ENCODE assay signal across 8 cellular contexts in genomic region chr14:87994974-87995373, GRCh38. TPM values are rescaled to one million over a fixed set of nuclear protein-coding genes. Genes with fewer than 3 reads are reported as not detected.
DNase-seq lines count a peak whose midpoint lies in the region; ATAC-seq, FAIRE-seq and TF ChIP-seq lines count a peak whose summit lies in the region.

No MANE protein-coding gene starts in this region.

- FAIRE-seq in GM19239 (lab: Jason Lieb, UNC): peak; percentile 96

- ATAC-seq in CD4-positive, alpha-beta T cell (ENCODE audit: poor library complexity): no peak
- ATAC-seq in HG03342 (IDR thresholded peaks at IDR 0.05; ENCODE audit: unreplicated experiment): peak; percentile 45
- ATAC-seq in central memory CD8-positive, alpha-beta T cell (replicated peaks; ENCODE audit: extremely low read depth, poor library complexity, severe bottlenecking): peak; percentile 17

- no peaks in the 10 kb centered on the region for H3K27me3 Mint-ChIP-seq in CD4-positive, alpha-beta T cell
- H3K27me3 Mint-ChIP-seq in central memory CD8-positive, alpha-beta T cell: no peaks in the 10 kb centered on the region

- no peak overlapping the region for H3K4me3 ChIP-seq in ascending aorta

- peak overlapping the region; percentile 92 for H3K4me3 Mint-ChIP-seq in CD4-positive, alpha-beta T cell
- peak overlapping the region; percentile 86 for H3K4me3 Mint-ChIP-seq in central memory CD8-positive, alpha-beta T cell

- peak overlapping the region; percentile 88 for H3K27ac ChIP-seq in CD4-positive, alpha-beta T cell (ENCODE audit: low read depth, low read length)
- no peak overlapping the region for H3K27ac ChIP-seq in ascending aorta

- CTCF ChIA-PET in CD4-positive, alpha-beta T cell (lab: Charles Lee): interaction anchor here (1.2 to 1.3 kb wide), 2 partner anchors 11 to 19 kb away, joined by 3 read pairs; no protein-coding TSS in a partner anchor

- TF ChIP-seq CTCF in CD4-positive, alpha-beta T cell (IDR thresholded peaks at IDR 0.05): no peak
- TF ChIP-seq CTCF in ascending aorta (IDR thresholded peaks at IDR 0.05): no peak

- H3K4me1 Mint-ChIP-seq in CD4-positive, alpha-beta T cell (ENCODE audit: low read depth): peaks cover 60% of the 10 kb centered on the region
- peaks cover 62% of the 10 kb centered on the region for H3K4me1 Mint-ChIP-seq in central memory CD8-positive, alpha-beta T cell

- intact Hi-C loops in CD4-positive, alpha-beta T cell (cut with DNase I, micrococcal nuclease): loop anchor here in 1 of 2 experiments (5.0 kb wide), 2 partner anchors 48 to 172 kb away; no protein-coding TSS in a partner anchor
- intact Hi-C loops in ascending aorta (cut with DNase I): loop anchor here (5.0 kb wide), 1 partner anchor 842 kb away; no protein-coding TSS in a partner anchor

- H3K36me3 Mint-ChIP-seq in CD4-positive, alpha-beta T cell (ENCODE audit: low read depth): no peaks in the 10 kb centered on the region
- peaks cover 13% of the 10 kb centered on the region for H3K36me3 Mint-ChIP-seq in central memory CD8-positive, alpha-beta T cell (ENCODE audit: insufficient read depth)

- DNase-seq in CD4-positive, alpha-beta T cell: no peak
- DNase-seq in GM19239 (ENCODE audit: insufficient read length, low spot score) (no peak), ascending aorta (ENCODE audit: low spot score in 2 of 2) (no peak), NCI-H187 treated with DMSO at 0.1 percent for 48 hours (lab: John Stamatoyannopoulos, UW) (no peak), NCI-H1048 (lab: John Stamatoyannopoulos, UW) (no peak), midbrain (lab: John Stamatoyannopoulos, UW) (no peak)
- peak in 1 of 2 donors; percentile 25 for DNase-seq in central memory CD8-positive, alpha-beta T cell (ENCODE audit: low spot score in 2 of 2)

- H3K27me3 ChIP-seq in CD4-positive, alpha-beta T cell (ENCODE audit: control insufficient read depth, insufficient read depth, low read length): no peaks in the 10 kb centered on the region
- H3K27me3 ChIP-seq in ascending aorta: no peaks in the 10 kb centered on the region

- POLR2A ChIA-PET in CD4-positive, alpha-beta T cell (lab: Charles Lee): interaction anchor here (1.1 to 5.6 kb wide), 3 partner anchors 9 to 43 kb away, joined by 3 to 245 read pairs (median 16); partner anchors contain the start of gene GPR65

- no peaks in the 10 kb centered on the region for H3K9me3 ChIP-seq in CD4-positive, alpha-beta T cell (ENCODE audit: control insufficient read depth, low read length)
- H3K9me3 ChIP-seq in ascending aorta: no peaks in the 10 kb centered on the region

- H3K36me3 ChIP-seq in ascending aorta: no peaks in the 10 kb centered on the region

- H3K4me1 ChIP-seq in ascending aorta: peaks cover 0 to 16% of the 10 kb centered on the region in 2 donors

- H3K9me3 Mint-ChIP-seq in CD4-positive, alpha-beta T cell: no peaks in the 10 kb centered on the region
- H3K9me3 Mint-ChIP-seq in central memory CD8-positive, alpha-beta T cell: no peaks in the 10 kb centered on the region

- H3K27ac Mint-ChIP-seq in CD4-positive, alpha-beta T cell: peak overlapping the region; percentile 99
- peak overlapping the region; percentile 95 for H3K27ac Mint-ChIP-seq in central memory CD8-positive, alpha-beta T cell (ENCODE audit: low read depth)

RNA-seq across cellular contexts. Expression of gene GALC, which starts 2.0 kb away (rescaled TPM):
- total RNA-seq in CD4-positive, alpha-beta T cell: 10 to 100 TPM; 14.7 to 14.9 TPM
- total RNA-seq in ascending aorta: 31.7 TPM

RNA-seq across cellular contexts. Expression of gene GPR65, which starts 10.0 kb away (rescaled TPM):
- 10 to 100 TPM; 10.5 to 10.7 TPM for total RNA-seq in CD4-positive, alpha-beta T cell
- 0.32 TPM for total RNA-seq in ascending aorta
